In the genomic region with DNA sequence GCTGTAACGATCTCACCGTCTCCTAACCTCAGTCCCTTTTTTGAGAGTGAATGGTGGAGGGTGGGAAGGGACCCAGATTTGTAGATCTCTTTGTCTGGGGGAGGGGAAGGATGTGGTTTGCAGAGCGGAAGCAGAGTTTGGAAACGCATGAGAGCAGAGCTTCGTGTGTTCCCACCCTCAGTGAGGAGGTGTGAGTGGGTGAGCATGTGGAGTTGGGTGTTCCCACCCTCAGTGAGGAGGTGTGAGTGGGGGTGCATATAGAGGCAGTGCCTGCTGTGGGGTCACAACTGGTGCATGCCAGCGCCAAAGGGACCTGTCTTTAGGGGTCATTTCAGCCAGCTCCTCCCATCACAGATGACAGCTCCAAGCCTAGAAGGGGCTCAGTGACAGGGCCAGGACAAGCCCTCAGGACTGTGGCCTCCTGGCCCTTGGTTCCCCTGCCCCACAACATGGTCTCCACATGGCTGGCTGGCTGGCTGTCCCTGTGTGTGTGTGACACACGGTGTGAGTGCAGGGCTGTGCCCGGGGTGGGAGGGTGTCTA, we compare ENCODE assay signal across 1 cellular context.
TF ChIP-seq lines count a peak whose summit lies in the region.

No MANE protein-coding gene starts in this region.

TF ChIP-seq in K562, 482 proteins besides CTCF, POLR2A, EP300 and RAD21 (continued from another document and continues in another):
- TF ChIP-seq, protein P1, sequence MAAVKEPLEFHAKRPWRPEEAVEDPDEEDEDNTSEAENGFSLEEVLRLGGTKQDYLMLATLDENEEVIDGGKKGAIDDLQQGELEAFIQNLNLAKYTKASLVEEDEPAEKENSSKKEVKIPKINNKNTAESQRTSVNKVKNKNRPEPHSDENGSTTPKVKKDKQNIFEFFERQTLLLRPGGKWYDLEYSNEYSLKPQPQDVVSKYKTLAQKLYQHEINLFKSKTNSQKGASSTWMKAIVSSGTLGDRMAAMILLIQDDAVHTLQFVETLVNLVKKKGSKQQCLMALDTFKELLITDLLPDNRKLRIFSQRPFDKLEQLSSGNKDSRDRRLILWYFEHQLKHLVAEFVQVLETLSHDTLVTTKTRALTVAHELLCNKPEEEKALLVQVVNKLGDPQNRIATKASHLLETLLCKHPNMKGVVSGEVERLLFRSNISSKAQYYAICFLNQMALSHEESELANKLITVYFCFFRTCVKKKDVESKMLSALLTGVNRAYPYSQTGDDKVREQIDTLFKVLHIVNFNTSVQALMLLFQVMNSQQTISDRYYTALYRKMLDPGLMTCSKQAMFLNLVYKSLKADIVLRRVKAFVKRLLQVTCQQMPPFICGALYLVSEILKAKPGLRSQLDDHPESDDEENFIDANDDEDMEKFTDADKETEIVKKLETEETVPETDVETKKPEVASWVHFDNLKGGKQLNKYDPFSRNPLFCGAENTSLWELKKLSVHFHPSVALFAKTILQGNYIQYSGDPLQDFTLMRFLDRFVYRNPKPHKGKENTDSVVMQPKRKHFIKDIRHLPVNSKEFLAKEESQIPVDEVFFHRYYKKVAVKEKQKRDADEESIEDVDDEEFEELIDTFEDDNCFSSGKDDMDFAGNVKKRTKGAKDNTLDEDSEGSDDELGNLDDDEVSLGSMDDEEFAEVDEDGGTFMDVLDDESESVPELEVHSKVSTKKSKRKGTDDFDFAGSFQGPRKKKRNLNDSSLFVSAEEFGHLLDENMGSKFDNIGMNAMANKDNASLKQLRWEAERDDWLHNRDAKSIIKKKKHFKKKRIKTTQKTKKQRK (IDR thresholded peaks at IDR 0.05; ENCODE audit: borderline replicate concordance, low read depth, low read length): no peak
- TF ChIP-seq EP400 (IDR thresholded peaks at IDR 0.05) (no peak), ZNF274 (IDR thresholded peaks at IDR 0.05; ENCODE audit: borderline replicate concordance, low read depth, low read length) (no peak), FOXM1 (IDR thresholded peaks at IDR 0.05; ENCODE audit: low read depth) (no peak), FOXM1 (CRISPR knock-in tag; IDR thresholded peaks at IDR 0.05; ENCODE audit: low read depth) (no peak), FOXK2 (conservative IDR thresholded peaks at IDR 0.05 in 1 of 2, IDR thresholded peaks at IDR 0.05 in 1 of 2; ENCODE audit: low read depth in 2 of 2) (no peak), BCOR (IDR thresholded peaks at IDR 0.05) (no peak), MYC (IDR thresholded peaks at IDR 0.05; ENCODE audit: low read depth, low read length) (peak; percentile 54; the same call in 1 of the 2 replicates), MYC (CRISPR knock-in tag; IDR thresholded peaks at IDR 0.05; ENCODE audit: borderline replicate concordance, low read depth) (no peak), PHB (CRISPR knock-in tag; IDR thresholded peaks at IDR 0.05) (no peak), SMAD4 (CRISPR knock-in tag; conservative IDR thresholded peaks at IDR 0.05) (peak; percentile 18; the same call in 1 of the 2 replicates), ZNF644 (tag; IDR thresholded peaks at IDR 0.05; ENCODE audit: low read depth) (no peak), DMBX1 (CRISPR knock-in tag; IDR thresholded peaks at IDR 0.05; ENCODE audit: borderline replicate concordance) (peak; percentile 63; the same call in 1 of the 2 replicates), ZNF57 (CRISPR knock-in tag; IDR thresholded peaks at IDR 0.05) (no peak), ZFPM2 (CRISPR knock-in tag; IDR thresholded peaks at IDR 0.05) (no peak), ZNF830 (CRISPR knock-in tag; IDR thresholded peaks at IDR 0.05) (no peak), HDAC1 (IDR thresholded peaks at IDR 0.05) (no peak), SNIP1 (IDR thresholded peaks at IDR 0.05; ENCODE audit: low read depth) (no peak), POLR3A (IDR thresholded peaks at IDR 0.05; ENCODE audit: borderline replicate concordance, extremely low read depth, insufficient read depth, insufficient read length) (no peak), CHD1 (IDR thresholded peaks at IDR 0.05; ENCODE audit: low read length) (no peak), ZNF766 (CRISPR knock-in tag; conservative IDR thresholded peaks at IDR 0.05) (no peak), BHLHE40 (IDR thresholded peaks at IDR 0.05; ENCODE audit: low read length) (0 out of 2 replicates have a peak, but pooled peaks have one; percentile 5), TAF15 (IDR thresholded peaks at IDR 0.05; ENCODE audit: low read depth, low read length) (no peak), ZBED1 (IDR thresholded peaks at IDR 0.05) (no peak)
- TF ChIP-seq, protein P2, sequence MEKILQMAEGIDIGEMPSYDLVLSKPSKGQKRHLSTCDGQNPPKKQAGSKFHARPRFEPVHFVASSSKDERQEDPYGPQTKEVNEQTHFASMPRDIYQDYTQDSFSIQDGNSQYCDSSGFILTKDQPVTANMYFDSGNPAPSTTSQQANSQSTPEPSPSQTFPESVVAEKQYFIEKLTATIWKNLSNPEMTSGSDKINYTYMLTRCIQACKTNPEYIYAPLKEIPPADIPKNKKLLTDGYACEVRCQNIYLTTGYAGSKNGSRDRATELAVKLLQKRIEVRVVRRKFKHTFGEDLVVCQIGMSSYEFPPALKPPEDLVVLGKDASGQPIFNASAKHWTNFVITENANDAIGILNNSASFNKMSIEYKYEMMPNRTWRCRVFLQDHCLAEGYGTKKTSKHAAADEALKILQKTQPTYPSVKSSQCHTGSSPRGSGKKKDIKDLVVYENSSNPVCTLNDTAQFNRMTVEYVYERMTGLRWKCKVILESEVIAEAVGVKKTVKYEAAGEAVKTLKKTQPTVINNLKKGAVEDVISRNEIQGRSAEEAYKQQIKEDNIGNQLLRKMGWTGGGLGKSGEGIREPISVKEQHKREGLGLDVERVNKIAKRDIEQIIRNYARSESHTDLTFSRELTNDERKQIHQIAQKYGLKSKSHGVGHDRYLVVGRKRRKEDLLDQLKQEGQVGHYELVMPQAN (IDR thresholded peaks at IDR 0.05; ENCODE audit: borderline replicate concordance): no peak
- TF ChIP-seq, protein P3, sequence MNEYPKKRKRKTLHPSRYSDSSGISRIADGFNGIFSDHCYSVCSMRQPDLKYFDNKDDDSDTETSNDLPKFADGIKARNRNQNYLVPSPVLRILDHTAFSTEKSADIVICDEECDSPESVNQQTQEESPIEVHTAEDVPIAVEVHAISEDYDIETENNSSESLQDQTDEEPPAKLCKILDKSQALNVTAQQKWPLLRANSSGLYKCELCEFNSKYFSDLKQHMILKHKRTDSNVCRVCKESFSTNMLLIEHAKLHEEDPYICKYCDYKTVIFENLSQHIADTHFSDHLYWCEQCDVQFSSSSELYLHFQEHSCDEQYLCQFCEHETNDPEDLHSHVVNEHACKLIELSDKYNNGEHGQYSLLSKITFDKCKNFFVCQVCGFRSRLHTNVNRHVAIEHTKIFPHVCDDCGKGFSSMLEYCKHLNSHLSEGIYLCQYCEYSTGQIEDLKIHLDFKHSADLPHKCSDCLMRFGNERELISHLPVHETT (CRISPR knock-in tag; conservative IDR thresholded peaks at IDR 0.05 in 1 of 2, IDR thresholded peaks at IDR 0.05 in 1 of 2): no peak
- TF ChIP-seq, protein P4, sequence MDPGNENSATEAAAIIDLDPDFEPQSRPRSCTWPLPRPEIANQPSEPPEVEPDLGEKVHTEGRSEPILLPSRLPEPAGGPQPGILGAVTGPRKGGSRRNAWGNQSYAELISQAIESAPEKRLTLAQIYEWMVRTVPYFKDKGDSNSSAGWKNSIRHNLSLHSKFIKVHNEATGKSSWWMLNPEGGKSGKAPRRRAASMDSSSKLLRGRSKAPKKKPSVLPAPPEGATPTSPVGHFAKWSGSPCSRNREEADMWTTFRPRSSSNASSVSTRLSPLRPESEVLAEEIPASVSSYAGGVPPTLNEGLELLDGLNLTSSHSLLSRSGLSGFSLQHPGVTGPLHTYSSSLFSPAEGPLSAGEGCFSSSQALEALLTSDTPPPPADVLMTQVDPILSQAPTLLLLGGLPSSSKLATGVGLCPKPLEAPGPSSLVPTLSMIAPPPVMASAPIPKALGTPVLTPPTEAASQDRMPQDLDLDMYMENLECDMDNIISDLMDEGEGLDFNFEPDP (CRISPR knock-in tag; IDR thresholded peaks at IDR 0.05): no peak
- TF ChIP-seq, protein P5, sequence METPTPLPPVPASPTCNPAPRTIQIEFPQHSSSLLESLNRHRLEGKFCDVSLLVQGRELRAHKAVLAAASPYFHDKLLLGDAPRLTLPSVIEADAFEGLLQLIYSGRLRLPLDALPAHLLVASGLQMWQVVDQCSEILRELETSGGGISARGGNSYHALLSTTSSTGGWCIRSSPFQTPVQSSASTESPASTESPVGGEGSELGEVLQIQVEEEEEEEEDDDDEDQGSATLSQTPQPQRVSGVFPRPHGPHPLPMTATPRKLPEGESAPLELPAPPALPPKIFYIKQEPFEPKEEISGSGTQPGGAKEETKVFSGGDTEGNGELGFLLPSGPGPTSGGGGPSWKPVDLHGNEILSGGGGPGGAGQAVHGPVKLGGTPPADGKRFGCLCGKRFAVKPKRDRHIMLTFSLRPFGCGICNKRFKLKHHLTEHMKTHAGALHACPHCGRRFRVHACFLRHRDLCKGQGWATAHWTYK (CRISPR knock-in tag; IDR thresholded peaks at IDR 0.05): 0 out of 2 replicates have a peak, but pooled peaks have one; percentile 68
- TF ChIP-seq, protein P6, sequence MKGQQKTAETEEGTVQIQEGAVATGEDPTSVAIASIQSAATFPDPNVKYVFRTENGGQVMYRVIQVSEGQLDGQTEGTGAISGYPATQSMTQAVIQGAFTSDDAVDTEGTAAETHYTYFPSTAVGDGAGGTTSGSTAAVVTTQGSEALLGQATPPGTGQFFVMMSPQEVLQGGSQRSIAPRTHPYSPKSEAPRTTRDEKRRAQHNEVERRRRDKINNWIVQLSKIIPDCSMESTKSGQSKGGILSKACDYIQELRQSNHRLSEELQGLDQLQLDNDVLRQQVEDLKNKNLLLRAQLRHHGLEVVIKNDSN (CRISPR knock-in tag; IDR thresholded peaks at IDR 0.05): no peak
- TF ChIP-seq, protein P7, sequence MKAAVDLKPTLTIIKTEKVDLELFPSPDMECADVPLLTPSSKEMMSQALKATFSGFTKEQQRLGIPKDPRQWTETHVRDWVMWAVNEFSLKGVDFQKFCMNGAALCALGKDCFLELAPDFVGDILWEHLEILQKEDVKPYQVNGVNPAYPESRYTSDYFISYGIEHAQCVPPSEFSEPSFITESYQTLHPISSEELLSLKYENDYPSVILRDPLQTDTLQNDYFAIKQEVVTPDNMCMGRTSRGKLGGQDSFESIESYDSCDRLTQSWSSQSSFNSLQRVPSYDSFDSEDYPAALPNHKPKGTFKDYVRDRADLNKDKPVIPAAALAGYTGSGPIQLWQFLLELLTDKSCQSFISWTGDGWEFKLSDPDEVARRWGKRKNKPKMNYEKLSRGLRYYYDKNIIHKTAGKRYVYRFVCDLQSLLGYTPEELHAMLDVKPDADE (conservative IDR thresholded peaks at IDR 0.05; ENCODE audit: control insufficient read depth, low read depth, low read length): no peak
- TF ChIP-seq, protein P8, sequence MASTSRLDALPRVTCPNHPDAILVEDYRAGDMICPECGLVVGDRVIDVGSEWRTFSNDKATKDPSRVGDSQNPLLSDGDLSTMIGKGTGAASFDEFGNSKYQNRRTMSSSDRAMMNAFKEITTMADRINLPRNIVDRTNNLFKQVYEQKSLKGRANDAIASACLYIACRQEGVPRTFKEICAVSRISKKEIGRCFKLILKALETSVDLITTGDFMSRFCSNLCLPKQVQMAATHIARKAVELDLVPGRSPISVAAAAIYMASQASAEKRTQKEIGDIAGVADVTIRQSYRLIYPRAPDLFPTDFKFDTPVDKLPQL (IDR thresholded peaks at IDR 0.05; ENCODE audit: extremely low read depth, insufficient read length): no peak
- TF ChIP-seq, protein P9, sequence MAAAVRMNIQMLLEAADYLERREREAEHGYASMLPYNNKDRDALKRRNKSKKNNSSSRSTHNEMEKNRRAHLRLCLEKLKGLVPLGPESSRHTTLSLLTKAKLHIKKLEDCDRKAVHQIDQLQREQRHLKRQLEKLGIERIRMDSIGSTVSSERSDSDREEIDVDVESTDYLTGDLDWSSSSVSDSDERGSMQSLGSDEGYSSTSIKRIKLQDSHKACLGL (CRISPR knock-in tag; IDR thresholded peaks at IDR 0.05; ENCODE audit: borderline replicate concordance, poor library complexity, severe bottlenecking): no peak
- TF ChIP-seq, protein P10, sequence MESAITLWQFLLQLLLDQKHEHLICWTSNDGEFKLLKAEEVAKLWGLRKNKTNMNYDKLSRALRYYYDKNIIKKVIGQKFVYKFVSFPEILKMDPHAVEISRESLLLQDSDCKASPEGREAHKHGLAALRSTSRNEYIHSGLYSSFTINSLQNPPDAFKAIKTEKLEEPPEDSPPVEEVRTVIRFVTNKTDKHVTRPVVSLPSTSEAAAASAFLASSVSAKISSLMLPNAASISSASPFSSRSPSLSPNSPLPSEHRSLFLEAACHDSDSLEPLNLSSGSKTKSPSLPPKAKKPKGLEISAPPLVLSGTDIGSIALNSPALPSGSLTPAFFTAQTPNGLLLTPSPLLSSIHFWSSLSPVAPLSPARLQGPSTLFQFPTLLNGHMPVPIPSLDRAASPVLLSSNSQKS (CRISPR knock-in tag; IDR thresholded peaks at IDR 0.05): no peak
- TF ChIP-seq, protein P11, sequence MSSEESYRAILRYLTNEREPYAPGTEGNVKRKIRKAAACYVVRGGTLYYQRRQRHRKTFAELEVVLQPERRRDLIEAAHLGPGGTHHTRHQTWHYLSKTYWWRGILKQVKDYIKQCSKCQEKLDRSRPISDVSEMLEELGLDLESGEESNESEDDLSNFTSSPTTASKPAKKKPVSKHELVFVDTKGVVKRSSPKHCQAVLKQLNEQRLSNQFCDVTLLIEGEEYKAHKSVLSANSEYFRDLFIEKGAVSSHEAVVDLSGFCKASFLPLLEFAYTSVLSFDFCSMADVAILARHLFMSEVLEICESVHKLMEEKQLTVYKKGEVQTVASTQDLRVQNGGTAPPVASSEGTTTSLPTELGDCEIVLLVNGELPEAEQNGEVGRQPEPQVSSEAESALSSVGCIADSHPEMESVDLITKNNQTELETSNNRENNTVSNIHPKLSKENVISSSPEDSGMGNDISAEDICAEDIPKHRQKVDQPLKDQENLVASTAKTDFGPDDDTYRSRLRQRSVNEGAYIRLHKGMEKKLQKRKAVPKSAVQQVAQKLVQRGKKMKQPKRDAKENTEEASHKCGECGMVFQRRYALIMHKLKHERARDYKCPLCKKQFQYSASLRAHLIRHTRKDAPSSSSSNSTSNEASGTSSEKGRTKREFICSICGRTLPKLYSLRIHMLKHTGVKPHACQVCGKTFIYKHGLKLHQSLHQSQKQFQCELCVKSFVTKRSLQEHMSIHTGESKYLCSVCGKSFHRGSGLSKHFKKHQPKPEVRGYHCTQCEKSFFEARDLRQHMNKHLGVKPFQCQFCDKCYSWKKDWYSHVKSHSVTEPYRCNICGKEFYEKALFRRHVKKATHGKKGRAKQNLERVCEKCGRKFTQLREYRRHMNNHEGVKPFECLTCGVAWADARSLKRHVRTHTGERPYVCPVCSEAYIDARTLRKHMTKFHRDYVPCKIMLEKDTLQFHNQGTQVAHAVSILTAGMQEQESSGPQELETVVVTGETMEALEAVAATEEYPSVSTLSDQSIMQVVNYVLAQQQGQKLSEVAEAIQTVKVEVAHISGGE (CRISPR knock-in tag; IDR thresholded peaks at IDR 0.05): no peak
- TF ChIP-seq, protein P12, sequence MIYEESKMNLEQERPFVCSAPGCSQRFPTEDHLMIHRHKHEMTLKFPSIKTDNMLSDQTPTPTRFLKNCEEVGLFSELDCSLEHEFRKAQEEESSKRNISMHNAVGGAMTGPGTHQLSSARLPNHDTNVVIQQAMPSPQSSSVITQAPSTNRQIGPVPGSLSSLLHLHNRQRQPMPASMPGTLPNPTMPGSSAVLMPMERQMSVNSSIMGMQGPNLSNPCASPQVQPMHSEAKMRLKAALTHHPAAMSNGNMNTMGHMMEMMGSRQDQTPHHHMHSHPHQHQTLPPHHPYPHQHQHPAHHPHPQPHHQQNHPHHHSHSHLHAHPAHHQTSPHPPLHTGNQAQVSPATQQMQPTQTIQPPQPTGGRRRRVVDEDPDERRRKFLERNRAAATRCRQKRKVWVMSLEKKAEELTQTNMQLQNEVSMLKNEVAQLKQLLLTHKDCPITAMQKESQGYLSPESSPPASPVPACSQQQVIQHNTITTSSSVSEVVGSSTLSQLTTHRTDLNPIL (CRISPR knock-in tag; IDR thresholded peaks at IDR 0.05): no peak
